Comparison of ENCODE assay signal across 19 cellular contexts in genomic region chr16:11210260-11210659, GRCh38. TPM values are rescaled to one million over a fixed set of nuclear protein-coding genes. Genes with fewer than 3 reads are reported as not detected.
DNase-seq lines count a peak whose midpoint lies in the region; ATAC-seq, FAIRE-seq and TF ChIP-seq lines count a peak whose summit lies in the region.
"Had no signal": no experiment of that assay in that cellular context is flagged by ENCODE, and none has a peak within 500 bp of the region (broad histone marks: within the 10 kb centered on the region; RNA-seq: fewer than 3 reads in every experiment).

No MANE protein-coding gene starts in this region.

- H3K27ac ChIP-seq in KOPT-K1 (ENCODE audit: low read depth, low read length, poor library complexity, severe bottlenecking) = peak overlapping the region; percentile 38
- no peak overlapping the region for H3K27ac ChIP-seq in GM12878 (ENCODE audit: control insufficient read depth, insufficient read depth)
- H3K27ac ChIP-seq in H1 (ENCODE audit: low read depth, low read length) = no peak overlapping the region
- H3K27ac ChIP-seq: C4-2B had no signal

- H2BK12ac ChIP-seq in H1 (ENCODE audit: low read depth, low read length) = no peak overlapping the region

- H3K18ac ChIP-seq in H1 (ENCODE audit: extremely low read depth, low read length) = no peak overlapping the region

- no peaks in the 10 kb centered on the region for H3K79me1 ChIP-seq in H1 (ENCODE audit: low read depth, low read length)

- H3K36me3 ChIP-seq in KOPT-K1 (ENCODE audit: insufficient read depth, low read length) (no peaks in the 10 kb centered on the region), GM12878 (ENCODE audit: control insufficient read depth in 2 of 2, insufficient read depth in 2 of 2, low read length in 1 of 2) (no peaks in the 10 kb centered on the region), H1 (ENCODE audit: control insufficient read depth in 2 of 4, insufficient read depth in 4 of 4, low read length in 3 of 4) (no peaks in the 10 kb centered on the region)

- peaks cover 10 to 18% of the 10 kb centered on the region in 2 donors for H3K27me3 Mint-ChIP-seq in effector memory CD8-positive, alpha-beta T cell
- H3K27me3 Mint-ChIP-seq in activated naive CD8-positive, alpha-beta T cell treated with anti-CD3 and anti-CD28 coated beads for 36 hours = peaks cover 3% of the 10 kb centered on the region
- H3K27me3 Mint-ChIP-seq: CD4-positive, CD25-positive, alpha-beta regulatory T cell had no signal

- no peak overlapping the region for H2BK15ac ChIP-seq in H1 (ENCODE audit: low read length)

- no peak overlapping the region for H4K91ac ChIP-seq in H1 (replicated peaks; ENCODE audit: insufficient read length, low read length)

- no peak for ATAC-seq in GM12878
- ATAC-seq in effector memory CD8-positive, alpha-beta T cell (replicated peaks) = no peak
- ATAC-seq: CD8-positive, alpha-beta T cell; HCT116 had no signal

- H2BK20ac ChIP-seq in H1 (ENCODE audit: low read length) = no peak overlapping the region

- SMC1A ChIA-PET in GM12878 (lab: Charles Lee; ENCODE audit: uncharacterized antibody, unreplicated experiment) = interaction anchor here (1.0 to 3.3 kb wide), 8 partner anchors 9 to 245 kb away, joined by 3 to 34 read pairs (median 4); partner anchors contain the start of gene SOCS1

- RAD21 ChIA-PET in GM12878 (lab: Charles Lee; ENCODE audit: unreplicated experiment) = interaction anchor here (0.7 to 2.5 kb wide), 4 partner anchors 7 to 45 kb away, joined by 3 to 20 read pairs (median 6); no protein-coding TSS in a partner anchor

- WGBS in GM12878 (ENCODE audit: insufficient coverage, insufficient replicate concordance, low lambda C conversion rate, missing lambda C conversion rate) = 74% methylated on average over 11 of the region's 11 CpGs
- 90% methylated on average over 6 of the region's 11 CpGs; no CpG with 5 or more reads in 1 of the 2 experiments for WGBS in H1 (ENCODE audit: extremely low coverage in 1 of 2, insufficient coverage in 1 of 2, insufficient read length in 1 of 2, insufficient replicate concordance in 2 of 2, low coverage in 1 of 2, low lambda C conversion rate in 2 of 2, missing lambda C conversion rate in 1 of 2), 2 experiments

- H3K36me3 Mint-ChIP-seq in effector memory CD8-positive, alpha-beta T cell (ENCODE audit: insufficient read depth) = no peaks in the 10 kb centered on the region
- peaks cover 4% of the 10 kb centered on the region for H3K36me3 Mint-ChIP-seq in activated naive CD8-positive, alpha-beta T cell treated with anti-CD3 and anti-CD28 coated beads for 36 hours
- H3K36me3 Mint-ChIP-seq: CD4-positive, CD25-positive, alpha-beta regulatory T cell; CD8-positive, alpha-beta T cell had no signal

- H3K4me1 ChIP-seq in GM12878 (ENCODE audit: control insufficient read depth, insufficient read depth, low read length) (peaks cover 53% of the 10 kb centered on the region), H1 (replicated peaks in 1 of 4; ENCODE audit: control insufficient read depth in 3 of 4, insufficient read depth in 4 of 4, low read length in 3 of 4) (peaks cover 0 to 4% (median 2%) of the 10 kb centered on the region in 4 experiments; a peak in 3 of 7 replicates)
- H3K4me1 ChIP-seq: Caco-2 had no signal

- no peak overlapping the region for H2BK5ac ChIP-seq in H1 (ENCODE audit: low read depth, low read length)

- H3K9me3 Mint-ChIP-seq in effector memory CD8-positive, alpha-beta T cell = no peaks in the 10 kb centered on the region
- H3K9me3 Mint-ChIP-seq in activated naive CD8-positive, alpha-beta T cell treated with anti-CD3 and anti-CD28 coated beads for 36 hours = peaks cover 9% of the 10 kb centered on the region
- H3K9me3 Mint-ChIP-seq: CD8-positive, alpha-beta T cell had no signal

- DNase-seq in GM12878 (ENCODE audit: low read depth, low spot score) (no peak), H1 (ENCODE audit: low read depth in 1 of 2, low spot score in 2 of 2) (no peak), HPDE6-E6E7 (ENCODE audit: extremely low spot score) (no peak)
- DNase-seq in effector memory CD8-positive, alpha-beta T cell = no peak
- no peak for DNase-seq in activated naive CD8-positive, alpha-beta T cell treated with anti-CD3 and anti-CD28 coated beads for 36 hours
- DNase-seq: Caco-2; CD4-positive, CD25-positive, alpha-beta regulatory T cell; CD8-positive, alpha-beta T cell; DMS153; DND-41; GOT3; H7 had no signal

- no peak overlapping the region for H4K5ac ChIP-seq in H1 (ENCODE audit: insufficient read length, low read depth, low read length)

- H2AFZ ChIP-seq in GM12878 (ENCODE audit: control insufficient read depth, low read depth, low read length) = no peak overlapping the region
- H2AFZ ChIP-seq in H1 (ENCODE audit: low read length) = no peak overlapping the region

- no peak for TF ChIP-seq CTCF in GM12878 (IDR thresholded peaks at IDR 0.05 in 2 of 3, conservative IDR thresholded peaks at IDR 0.05 in 1 of 3; ENCODE audit: control insufficient read depth in 2 of 3, extremely low read depth in 1 of 3, insufficient read depth in 1 of 3, low read depth in 3 of 3, low read length in 3 of 3)
- no peak for TF ChIP-seq CTCF in H1 (IDR thresholded peaks at IDR 0.05; ENCODE audit: control extremely low read depth in 1 of 3, insufficient read depth in 1 of 3, low read depth in 1 of 3, low read length in 3 of 3)

- no peak overlapping the region; the same call in 1 of the 2 replicates for H4K8ac ChIP-seq in H1 (ENCODE audit: extremely low read depth, insufficient read depth, low read length)

- TF ChIP-seq RAD21 in GM12878 (IDR thresholded peaks at IDR 0.05; ENCODE audit: insufficient read depth, low read depth, low read length) (no peak), H1 (IDR thresholded peaks at IDR 0.05 in 1 of 2, conservative IDR thresholded peaks at IDR 0.05 in 1 of 2; ENCODE audit: low read depth in 2 of 2, low read length in 2 of 2) (no peak)

- no peak for FAIRE-seq in GM12878 (lab: Jason Lieb, UNC)
- FAIRE-seq in H1 (lab: Jason Lieb, UNC) = no peak
- FAIRE-seq: G401.6 had no signal

- H3K23me2 ChIP-seq in H1 (ENCODE audit: low read depth, low read length) = no peaks in the 10 kb centered on the region

- TF ChIP-seq POLR2A in GM12878 (IDR thresholded peaks at IDR 0.05; ENCODE audit: low read depth, low read length) = no peak
- no peak for TF ChIP-seq POLR2A in H1 (IDR thresholded peaks at IDR 0.05; ENCODE audit: control extremely low read depth in 1 of 2, low read depth in 2 of 2, low read length in 2 of 2)

- no peak overlapping the region for H3K56ac ChIP-seq in H1 (replicated peaks; ENCODE audit: insufficient read length, low read depth, low read length)

- CTCF ChIA-PET in GM12878 (lab: Yijun Ruan, JAX) = interaction anchor here (1.2 kb wide), 1 partner anchor 10 kb away, joined by 3 read pairs; no protein-coding TSS in a partner anchor
- CTCF ChIA-PET in H1 (lab: Charles Lee; ENCODE audit: partially characterized antibody) = interaction anchor here (0.8 to 3.0 kb wide), 5 partner anchors 8 to 146 kb away, joined by 3 to 13 read pairs (median 4); no protein-coding TSS in a partner anchor

- no peaks in the 10 kb centered on the region for H4K20me1 ChIP-seq in GM12878 (ENCODE audit: control insufficient read depth, insufficient read depth)
- H4K20me1 ChIP-seq in H1 (replicated peaks in 1 of 2; ENCODE audit: control insufficient read depth in 1 of 2, insufficient read depth in 2 of 2, low read length in 2 of 2) = no peaks in the 10 kb centered on the region

- H3K4ac ChIP-seq in H1 (replicated peaks; ENCODE audit: insufficient read length, low read depth, low read length) = no peak overlapping the region

- peaks cover 10 to 14% of the 10 kb centered on the region in 2 donors for H3K4me1 Mint-ChIP-seq in effector memory CD8-positive, alpha-beta T cell (ENCODE audit: low read depth in 2 of 2)
- H3K4me1 Mint-ChIP-seq in activated naive CD8-positive, alpha-beta T cell treated with anti-CD3 and anti-CD28 coated beads for 36 hours = peaks cover 20% of the 10 kb centered on the region

- no peak overlapping the region for H2BK120ac ChIP-seq in H1 (replicated peaks; ENCODE audit: low read depth, low read length)

- H3K23ac ChIP-seq in H1 (ENCODE audit: insufficient read length) = no peak overlapping the region

- H3K9me3 ChIP-seq in KOPT-K1 (ENCODE audit: insufficient read depth, low read length, poor library complexity, severe bottlenecking) = peaks cover 14% of the 10 kb centered on the region
- H3K9me3 ChIP-seq in GM12878 (replicated peaks; ENCODE audit: control insufficient read depth, insufficient read depth, low read length) = peaks cover 9% of the 10 kb centered on the region; the same call in 2 of the 3 replicates
- peaks cover 8% of the 10 kb centered on the region in 2 experiments for H3K9me3 ChIP-seq in H1 (ENCODE audit: insufficient read depth in 2 of 2, low read depth in 1 of 2, low read length in 1 of 2)
- H3K9me3 ChIP-seq: Caco-2 had no signal

- H3K27me3 ChIP-seq in GM12878 (replicated peaks in 1 of 2; ENCODE audit: control insufficient read depth in 2 of 2, insufficient read depth in 2 of 2, low read length in 1 of 2) (no peaks in the 10 kb centered on the region), H1 (replicated peaks in 1 of 4; ENCODE audit: control insufficient read depth in 3 of 4, extremely low read depth in 1 of 4, insufficient read depth in 3 of 4, low read length in 3 of 4) (no peaks in the 10 kb centered on the region)

- H3K14ac ChIP-seq in H1 (ENCODE audit: insufficient read length) = no peak overlapping the region

- POLR2A ChIA-PET in GM12878 (lab: Charles Lee) = interaction anchor here (0.8 to 1.8 kb wide), 4 partner anchors 8 to 28 kb away, joined by 3 to 5 read pairs (median 4); no protein-coding TSS in a partner anchor
- POLR2A ChIA-PET in H1 (lab: Charles Lee; ENCODE audit: partially characterized antibody) = interaction anchor here (1.4 kb wide), 1 partner anchor 46 kb away, joined by 5 read pairs; the partner anchor contains the start of gene SOCS1

- no TSS peak for BruUV-seq in GM12878 (replicated peaks; lab: Mats Ljungman, UMichigan)

- H3K27ac Mint-ChIP-seq in effector memory CD8-positive, alpha-beta T cell = no peak overlapping the region
- H3K27ac Mint-ChIP-seq in activated naive CD8-positive, alpha-beta T cell treated with anti-CD3 and anti-CD28 coated beads for 36 hours = no peak overlapping the region
- H3K27ac Mint-ChIP-seq: CD4-positive, CD25-positive, alpha-beta regulatory T cell; CD8-positive, alpha-beta T cell had no signal

- no peak overlapping the region for H3K4me3 Mint-ChIP-seq in effector memory CD8-positive, alpha-beta T cell
- H3K4me3 Mint-ChIP-seq in activated naive CD8-positive, alpha-beta T cell treated with anti-CD3 and anti-CD28 coated beads for 36 hours = no peak overlapping the region
- H3K4me3 Mint-ChIP-seq: CD4-positive, CD25-positive, alpha-beta regulatory T cell; CD8-positive, alpha-beta T cell had no signal

- TF ChIP-seq EP300 in GM12878 (IDR thresholded peaks at IDR 0.05; ENCODE audit: borderline replicate concordance in 1 of 2, control insufficient read depth in 1 of 2, low read depth in 2 of 2, low read length in 2 of 2) = no peak
- TF ChIP-seq EP300 in H1 (IDR thresholded peaks at IDR 0.05; ENCODE audit: borderline replicate concordance in 1 of 2, low read depth in 2 of 2, low read length in 2 of 2) = no peak

- in situ Hi-C loops in GM12878 (cut with MboI) = no loop called here

- intact Hi-C loops in GM12878 (cut with micrococcal nuclease; ENCODE audit: unreplicated experiment) = no loop called here

- H3K4me3 ChIP-seq in GM12878 = no peak overlapping the region
- no peak overlapping the region for H3K4me3 ChIP-seq in H1 (ENCODE audit: extremely low read depth in 1 of 4, insufficient read depth in 2 of 4, low read depth in 3 of 4, low read length in 4 of 4)

- H3K9ac ChIP-seq in GM12878 (ENCODE audit: control insufficient read depth, insufficient read depth, low read length) (no peak overlapping the region), H1 (replicated peaks in 1 of 4; ENCODE audit: extremely low read depth in 1 of 4, low read depth in 3 of 4, low read length in 3 of 4) (no peak overlapping the region)

- H2AK5ac ChIP-seq in H1 (ENCODE audit: low read depth, low read length) = no peak overlapping the region

- H3K4me2 ChIP-seq in GM12878 (ENCODE audit: control insufficient read depth, insufficient read depth) = no peak overlapping the region
- H3K4me2 ChIP-seq in H1 (ENCODE audit: insufficient read depth in 1 of 2, low read depth in 2 of 2, low read length in 2 of 2) = no peak overlapping the region

- H3K79me2 ChIP-seq in GM12878 (ENCODE audit: control insufficient read depth, insufficient read depth, low read length) (no peaks in the 10 kb centered on the region), H1 (ENCODE audit: control insufficient read depth in 1 of 2, insufficient read depth in 2 of 2, low read length in 2 of 2) (no peaks in the 10 kb centered on the region)

RNA-seq across cellular contexts. Expression of gene SOCS1, which starts 45.7 kb away (rescaled TPM):
- 86.2 and 98.0 TPM in 2 replicates for total RNA-seq in GM12878 (2013; cell fraction: nucleolus; rRNA removed)
- total RNA-seq in GM12878 (2014; rRNA removed) (9.8 and 10.1 TPM in 2 replicates), GM12878 (2014; rRNA removed; fragmentation: Illumina TruSeq; extraction: Trizol) (2.7 and 3.8 TPM in 2 replicates), GM12878 (2021) (35.4 and 37.2 TPM in 2 replicates)
- 2.3 TPM for polyA plus RNA-seq in GM12878 (2011; ENCODE audit: low read depth)
- polyA plus RNA-seq in GM12878 (2011; rRNA removed) (4.8 and 12.3 TPM in 2 replicates), GM12878 (2014; fragmentation: Illumina TruSeq; extraction: Trizol) (0.41 and 2.4 TPM in 2 replicates), GM12878 (2014; fragmentation: Nextera tagmentation; extraction: Ambion mirVana) (1 to 10 TPM in 1 of 2 experiments, under 1 TPM in 1; 0.42 to 1.2 TPM), GM12878 (2014; rRNA removed) (39.8 and 43.4 TPM in 2 replicates), GM12878 (2016; fragmentation: Nextera tagmentation; extraction: Ambion mirVana) (10 to 100 TPM; 16.4 to 25.8 TPM), H1 (2011; rRNA removed) (21.0 and 46.5 TPM in 2 replicates)
- polyA plus RNA-seq in GM12878 (2011; cell fraction: cytosol; rRNA removed) = 25.7 and 34.2 TPM in 2 replicates
- 63.5 and 75.0 TPM in 2 replicates for polyA plus RNA-seq in GM12878 (2011; cell fraction: nucleus; rRNA removed)
- 8.7 and 19.7 TPM in 2 replicates for polyA plus RNA-seq in GM12878 (2012)
- 9.8 and 26.4 TPM in 2 replicates for polyA minus RNA-seq in GM12878 (2011; rRNA and poly(A)+ RNA removed)
- polyA minus RNA-seq in GM12878 (2011; cell fraction: cytosol; rRNA and poly(A)+ RNA removed) = 27.6 and 37.3 TPM in 2 replicates
- 109 and 187 TPM in 2 replicates for polyA minus RNA-seq in GM12878 (2011; cell fraction: nucleus; rRNA and poly(A)+ RNA removed)
- 48.9 and 49.8 TPM in 2 replicates for total RNA-seq in H1 (2021; fragmentation: NEBNext Ultra II Directional; extraction: Animal tissue kit (Norgen Biotek cat#: 25700))
- polyA plus RNA-seq in H1 (2011; cell fraction: cytosol; rRNA removed) = 17.0 TPM
- 36.0 TPM for polyA plus RNA-seq in H1 (2011; cell fraction: nucleus; rRNA removed)
- 9.9 to 28.9 TPM (median 25.5 TPM) in 4 replicates for polyA plus RNA-seq in H1 (2012, experiment 1 of 2)
- polyA plus RNA-seq in H1 (2012, experiment 2 of 2) = 20.5 TPM
- 83.3 TPM for polyA plus RNA-seq in H1 (2013, experiment 1 of 2)
- 90.5 TPM for polyA plus RNA-seq in H1 (2013, experiment 2 of 2)
- 1.7 and 4.1 TPM in 2 replicates for polyA minus RNA-seq in H1 (2011; rRNA and poly(A)+ RNA removed)
- 22.5 TPM for polyA minus RNA-seq in H1 (2011; cell fraction: cytosol; rRNA and poly(A)+ RNA removed)
- 60.0 TPM for polyA minus RNA-seq in H1 (2011; cell fraction: nucleus; rRNA and poly(A)+ RNA removed)
- 10 to 100 TPM; 30.8 to 32.9 TPM for total RNA-seq in activated naive CD8-positive, alpha-beta T cell treated with anti-CD3 and anti-CD28 coated beads for 36 hours
- total RNA-seq: A172 had no signal

RNA-seq across cellular contexts. Expression of gene TNP2, which starts 58.9 kb away (rescaled TPM):
- total RNA-seq in GM12878 (2013; cell fraction: nucleolus; rRNA removed) = not detected in 2 replicates
- total RNA-seq in GM12878 (2014; rRNA removed) (not detected in 2 replicates), GM12878 (2014; rRNA removed; fragmentation: Illumina TruSeq; extraction: Trizol) (not detected in 2 replicates), GM12878 (2021) (not detected in 2 replicates)
- polyA plus RNA-seq in GM12878 (2011; ENCODE audit: low read depth) = not detected
- polyA plus RNA-seq in GM12878 (2011; rRNA removed) (not detected in 2 replicates), GM12878 (2014; fragmentation: Illumina TruSeq; extraction: Trizol) (not detected in 2 replicates), GM12878 (2014; fragmentation: Nextera tagmentation; extraction: Ambion mirVana) (not detected), GM12878 (2014; rRNA removed) (not detected in 2 replicates), GM12878 (2016; fragmentation: Nextera tagmentation; extraction: Ambion mirVana) (not detected), H1 (2011; rRNA removed) (not detected in 2 replicates)
- polyA plus RNA-seq in GM12878 (2011; cell fraction: cytosol; rRNA removed) = not detected in 2 replicates
- polyA plus RNA-seq in GM12878 (2011; cell fraction: nucleus; rRNA removed) = not detected in 2 replicates
- not detected in 2 replicates for polyA plus RNA-seq in GM12878 (2012)
- not detected in 2 replicates for polyA minus RNA-seq in GM12878 (2011; rRNA and poly(A)+ RNA removed)
- not detected in 2 replicates for polyA minus RNA-seq in GM12878 (2011; cell fraction: cytosol; rRNA and poly(A)+ RNA removed)
- not detected in 2 replicates for polyA minus RNA-seq in GM12878 (2011; cell fraction: nucleus; rRNA and poly(A)+ RNA removed)
- total RNA-seq in H1 (2021; fragmentation: NEBNext Ultra II Directional; extraction: Animal tissue kit (Norgen Biotek cat#: 25700)) = not detected in 2 replicates
- polyA plus RNA-seq in H1 (2011; cell fraction: cytosol; rRNA removed) = not detected
- polyA plus RNA-seq in H1 (2011; cell fraction: nucleus; rRNA removed) = not detected
- not detected in 4 replicates for polyA plus RNA-seq in H1 (2012, experiment 1 of 2)
- not detected for polyA plus RNA-seq in H1 (2012, experiment 2 of 2)
- not detected for polyA plus RNA-seq in H1 (2013, experiment 1 of 2)
- polyA plus RNA-seq in H1 (2013, experiment 2 of 2) = not detected
- polyA minus RNA-seq in H1 (2011; rRNA and poly(A)+ RNA removed) = not detected in 2 replicates
- polyA minus RNA-seq in H1 (2011; cell fraction: cytosol; rRNA and poly(A)+ RNA removed) = not detected
- not detected for polyA minus RNA-seq in H1 (2011; cell fraction: nucleus; rRNA and poly(A)+ RNA removed)
- total RNA-seq in activated naive CD8-positive, alpha-beta T cell treated with anti-CD3 and anti-CD28 coated beads for 36 hours = not detected
- total RNA-seq: A172; A673; Caco-2; CD4-positive, CD25-positive, alpha-beta regulatory T cell; CD8-positive, alpha-beta T cell; H7 had no signal
- polyA plus RNA-seq: BJ; CD4-positive, CD25-positive, alpha-beta regulatory T cell had no signal
